In genomic region chr2:73366060-73366459, GRCh38 we compare ENCODE assay signal across 6 cellular contexts.
"Had no signal": no experiment of that assay in that cellular context is flagged by ENCODE, and none has a peak within 500 bp of the region (broad histone marks: within the 10 kb centered on the region; RNA-seq: fewer than 3 reads in every experiment).

No MANE protein-coding gene starts in this region.

- H3K4me3 ChIP-seq: K562 had no signal

- DNase-seq: IMR-90, KBM-7, KG1 had no signal

- ATAC-seq: HepG2, K562 had no signal

- FAIRE-seq: HepG2, HTR-8/SVneo, K562 had no signal
